7 cellular contexts compared by ENCODE assay signal in the genomic region with DNA sequence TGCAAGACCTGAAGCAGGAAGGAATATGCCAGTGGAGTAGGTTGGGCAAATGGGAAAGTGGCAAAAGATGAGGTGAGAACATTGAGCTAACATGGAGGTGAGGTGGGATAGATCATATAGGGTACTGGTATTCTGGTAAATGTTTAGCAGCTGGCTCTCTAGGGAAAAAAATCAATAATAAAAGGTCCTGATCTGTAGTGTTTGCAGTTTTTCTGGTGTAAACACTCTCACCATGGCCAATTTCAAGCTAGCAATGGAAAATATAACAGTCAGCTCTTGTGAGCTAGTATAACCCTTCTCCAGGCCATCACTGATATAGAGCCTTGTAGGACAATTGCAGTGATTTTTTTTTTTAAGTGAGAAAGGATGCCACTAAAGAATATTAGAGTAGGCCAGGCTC.
"Had no signal": no experiment of that assay in that cellular context is flagged by ENCODE, and none has a peak within 500 bp of the region (broad histone marks: within the 10 kb centered on the region; RNA-seq: fewer than 3 reads in every experiment).

No MANE protein-coding gene starts in this region.

- ATAC-seq: GM23338 had no signal

- H2AFZ ChIP-seq: GM23338 had no signal

- FAIRE-seq: H1, H54, HTR-8/SVneo had no signal

- H3K4me3 ChIP-seq: GM23338 had no signal

- DNase-seq: H9, HCEC 1CT, KBM-7 had no signal

- H3K4me2 ChIP-seq: GM23338 had no signal
